ENCODE assay signal across 23 cellular contexts in the genomic region with DNA sequence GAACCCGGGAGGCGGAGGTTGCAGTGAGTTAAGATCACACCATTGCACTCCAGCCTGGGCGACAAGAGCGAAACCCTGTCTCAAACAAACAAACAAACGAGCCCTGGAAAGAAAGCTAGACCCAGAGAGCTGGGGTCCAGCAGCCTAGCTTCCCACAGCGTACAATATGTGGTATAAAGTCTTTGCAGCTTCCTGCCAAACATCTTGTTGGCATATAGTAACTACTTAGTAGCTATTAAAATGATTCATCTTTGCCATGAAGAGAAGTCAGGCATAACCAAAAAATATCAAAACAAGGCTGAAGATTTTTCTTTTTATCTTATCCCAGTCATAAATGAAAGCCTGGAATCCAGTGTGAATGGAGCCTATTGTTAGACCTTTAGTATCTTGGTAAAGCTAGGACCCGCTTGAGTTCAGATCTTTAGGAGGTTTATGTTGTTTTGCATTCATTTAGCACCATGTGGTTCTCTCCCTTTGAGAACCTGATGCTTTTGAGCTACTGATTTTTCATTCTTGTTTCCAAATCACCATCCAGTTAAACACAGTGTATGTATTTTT.
"Had no signal": no experiment of that assay in that cellular context is flagged by ENCODE, and none has a peak within 500 bp of the region (broad histone marks: within the 10 kb centered on the region; RNA-seq: fewer than 3 reads in every experiment).

No MANE protein-coding gene starts in this region.

- H3K4me1 ChIP-seq: tibial artery had no signal

- DNase-seq: activated CD4-positive, alpha-beta T cell treated with anti-CD3 and anti-CD28 coated beads for 1 hour; activated CD4-positive, alpha-beta T cell treated with anti-CD3 and anti-CD28 coated beads, Interleukin-2, amount 50 U/mL, for 4 hours; activated gamma-delta T cell; activated T-cell treated with anti-CD3 and anti-CD28 coated beads, Interleukin-2, amount 50 U/mL, for 72 hours; amniotic stem cell; dermis blood vessel endothelial cell; effector memory CD4-positive, alpha-beta T cell; foreskin keratinocyte; head of caudate nucleus; kidney; ovary; psoas muscle; right cardiac atrium; stimulated activated CD4-positive, alpha-beta T cell treated with anti-CD3 and anti-CD28 coated beads, Interleukin-2, amount 100 ng/mL, for 24 hours; stimulated activated naive CD8-positive, alpha-beta T cell treated with anti-CD3 and anti-CD28 coated beads, Interleukin-15, Interleukin-2, amounts not matched to agents 100 U/mL and 50 U/mL, for 24 hours; substantia nigra; T-helper 2 cell; tibial artery; WERI-Rb-1 had no signal

- H3K4me3 ChIP-seq: cardiac muscle cell, ovary, psoas muscle, tibial artery had no signal

- FAIRE-seq: urothelium cell line had no signal

- H3K27ac ChIP-seq: cardiac muscle cell, epithelial cell of prostate, foreskin keratinocyte, ovary, psoas muscle, tibial artery, WERI-Rb-1 had no signal

- H3K36me3 ChIP-seq: cardiac muscle cell, ovary, tibial artery, WERI-Rb-1 had no signal

- H3K9me3 ChIP-seq: ovary, psoas muscle, tibial artery had no signal

- H3K27me3 ChIP-seq: cardiac muscle cell, foreskin keratinocyte, ovary, tibial artery had no signal

- ATAC-seq: activated T-cell treated with anti-CD3 and anti-CD28 coated beads, Interleukin-2, amount 50 U/mL, for 72 hours; foreskin keratinocyte; left lobe of liver; psoas muscle; right cardiac atrium; stimulated activated naive CD8-positive, alpha-beta T cell treated with anti-CD3 and anti-CD28 coated beads, Interleukin-15, Interleukin-2, amounts not matched to agents 100 U/mL and 50 U/mL, for 24 hours had no signal
